In the genomic region with DNA sequence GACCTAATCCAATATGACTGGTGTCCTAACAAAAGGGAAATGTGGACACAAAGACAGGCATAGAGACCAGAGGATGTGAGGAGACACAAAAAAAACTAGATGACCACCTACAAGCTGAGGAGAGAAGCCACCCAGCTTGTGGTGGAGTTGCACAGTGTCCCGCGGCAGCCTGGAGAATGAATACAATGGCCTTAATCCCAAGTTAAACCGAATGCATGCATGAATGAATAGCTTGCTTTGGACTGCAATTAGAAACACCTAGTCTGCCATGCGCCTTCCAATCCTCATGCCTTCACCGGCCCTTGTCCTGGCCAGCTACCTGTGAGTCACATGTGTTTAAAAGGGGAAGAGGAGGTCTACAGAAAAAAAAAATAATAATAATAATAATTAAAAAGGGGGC, we compare ENCODE assay signal across 14 cellular contexts.
"Had no signal": no experiment of that assay in that cellular context is flagged by ENCODE, and none has a peak within 500 bp of the region (broad histone marks: within the 10 kb centered on the region; RNA-seq: fewer than 3 reads in every experiment).

No MANE protein-coding gene starts in this region.

- H3K36me3 ChIP-seq: gastrocnemius medialis, sigmoid colon had no signal

- H3K4me3 ChIP-seq: gastrocnemius medialis, hepatocyte, psoas muscle, sigmoid colon had no signal

- H3K4me3 Mint-ChIP-seq: activated CD4-positive, alpha-beta memory T cell treated with anti-CD3 and anti-CD28 coated beads, Interleukin-2, amount 10 ng/mL, durations not matched to agents 7 days and 5 days; activated naive CD8-positive, alpha-beta T cell treated with anti-CD3 and anti-CD28 coated beads for 36 hours; activated T-cell treated with anti-CD3 and anti-CD28 coated beads, Interleukin-2, amount 50 U/mL, for 4 hours; central memory CD8-positive, alpha-beta T cell; effector memory CD8-positive, alpha-beta T cell; nephron; stimulated activated naive CD8-positive, alpha-beta T cell treated with anti-CD3 and anti-CD28 coated beads, Interleukin-15, amount 100 ng/mL, for 72 hours; WTC11 had no signal

- H3K36me3 Mint-ChIP-seq: activated naive CD8-positive, alpha-beta T cell treated with anti-CD3 and anti-CD28 coated beads for 36 hours; brain; WTC11 had no signal

- H3K27ac ChIP-seq: gastrocnemius medialis, hepatocyte, psoas muscle, sigmoid colon had no signal

- DNase-seq: cortex of kidney had no signal

- H3K9me3 Mint-ChIP-seq: activated CD4-positive, alpha-beta memory T cell treated with anti-CD3 and anti-CD28 coated beads, Interleukin-2, amount 10 ng/mL, durations not matched to agents 7 days and 5 days; activated naive CD8-positive, alpha-beta T cell treated with anti-CD3 and anti-CD28 coated beads for 36 hours; activated T-cell treated with anti-CD3 and anti-CD28 coated beads, Interleukin-2, amount 50 U/mL, for 4 hours; central memory CD8-positive, alpha-beta T cell; effector memory CD8-positive, alpha-beta T cell; nephron; stimulated activated naive CD8-positive, alpha-beta T cell treated with anti-CD3 and anti-CD28 coated beads, Interleukin-15, amount 100 ng/mL, for 72 hours; WTC11 had no signal

- H3K27ac Mint-ChIP-seq: activated CD4-positive, alpha-beta memory T cell treated with anti-CD3 and anti-CD28 coated beads, Interleukin-2, amount 10 ng/mL, durations not matched to agents 7 days and 5 days; activated naive CD8-positive, alpha-beta T cell treated with anti-CD3 and anti-CD28 coated beads for 36 hours; effector memory CD8-positive, alpha-beta T cell; stimulated activated naive CD8-positive, alpha-beta T cell treated with anti-CD3 and anti-CD28 coated beads, Interleukin-15, amount 100 ng/mL, for 72 hours; WTC11 had no signal

- H3K4me1 ChIP-seq: gastrocnemius medialis, psoas muscle, sigmoid colon had no signal

- H3K4me1 Mint-ChIP-seq: nephron had no signal

- H3K9me3 ChIP-seq: gastrocnemius medialis, psoas muscle, sigmoid colon had no signal
